ENCODE assay signal across 22 cellular contexts in genomic region chr4:85587952-85588351, GRCh38.
A peak's percentile ranks its signal among the peaks of the same experiment; 100 is the strongest.
DNase-seq lines count a peak whose midpoint lies in the region; ATAC-seq, FAIRE-seq and TF ChIP-seq lines count a peak whose summit lies in the region.
"Had no signal": no experiment of that assay in that cellular context is flagged by ENCODE, and none has a peak within 500 bp of the region (broad histone marks: within the 10 kb centered on the region; RNA-seq: fewer than 3 reads in every experiment).

No MANE protein-coding gene starts in this region.

- no peaks in the 10 kb centered on the region for H3K9me3 ChIP-seq in BLaER1
- H3K9me3 ChIP-seq in SU-DHL-6 (ENCODE audit: insufficient read depth, low read length), result peaks cover 6% of the 10 kb centered on the region; the same call in 1 of the 2 replicates
- no peaks in the 10 kb centered on the region for H3K9me3 ChIP-seq in H1 (ENCODE audit: insufficient read depth in 2 of 2, low read depth in 1 of 2, low read length in 1 of 2)
- no peaks in the 10 kb centered on the region for H3K9me3 ChIP-seq in mesenchymal stem cell (ENCODE audit: control insufficient read depth, low read length)
- no peaks in the 10 kb centered on the region for H3K9me3 ChIP-seq in CD8-positive, alpha-beta memory T cell (ENCODE audit: low read length)

- H3K18ac ChIP-seq in H1 (ENCODE audit: extremely low read depth, low read length) (no peak overlapping the region), mesenchymal stem cell (ENCODE audit: low read depth in 1 of 2, low read length in 2 of 2) (no peak overlapping the region)

- no peaks in the 10 kb centered on the region for H3K4me1 Mint-ChIP-seq in CD8-positive, alpha-beta memory T cell
- H3K4me1 Mint-ChIP-seq: CD14-positive monocyte had no signal

- H2BK5ac ChIP-seq in H1 (ENCODE audit: low read depth, low read length), result no peak overlapping the region
- no peak overlapping the region for H2BK5ac ChIP-seq in mesenchymal stem cell (ENCODE audit: low read depth, low read length, poor library complexity, severe bottlenecking)

- H3K4me3 ChIP-seq in BLaER1 (no peak overlapping the region), SU-DHL-6 (ENCODE audit: insufficient read depth, low read length, poor library complexity, severe bottlenecking) (no peak overlapping the region), H1 (ENCODE audit: extremely low read depth in 1 of 4, insufficient read depth in 2 of 4, low read depth in 3 of 4, low read length in 4 of 4) (no peak overlapping the region), mesenchymal stem cell (ENCODE audit: insufficient read depth in 1 of 2, low read depth in 1 of 2, low read length in 2 of 2) (no peak overlapping the region)
- H3K4me3 ChIP-seq in CD8-positive, alpha-beta memory T cell (ENCODE audit: low read length), result no peak overlapping the region
- H3K4me3 ChIP-seq: GM12878 had no signal

- H3K27me3 ChIP-seq in BLaER1, result no peaks in the 10 kb centered on the region
- H3K27me3 ChIP-seq in SU-DHL-6 (ENCODE audit: low read length), result no peaks in the 10 kb centered on the region
- H3K27me3 ChIP-seq in H1 (replicated peaks in 1 of 4; ENCODE audit: control insufficient read depth in 3 of 4, extremely low read depth in 1 of 4, insufficient read depth in 3 of 4, low read length in 3 of 4), result no peaks in the 10 kb centered on the region
- no peaks in the 10 kb centered on the region for H3K27me3 ChIP-seq in mesenchymal stem cell (ENCODE audit: control insufficient read depth in 1 of 2, insufficient read depth in 1 of 2, low read length in 2 of 2)
- H3K27me3 ChIP-seq in CD8-positive, alpha-beta memory T cell (ENCODE audit: insufficient read depth, low read length, poor library complexity, severe bottlenecking), result no peaks in the 10 kb centered on the region

- H3K56ac ChIP-seq in H1 (replicated peaks; ENCODE audit: insufficient read length, low read depth, low read length), result no peak overlapping the region

- no peaks in the 10 kb centered on the region for H3K79me2 ChIP-seq in SU-DHL-6 (ENCODE audit: insufficient read depth, low read length)
- H3K79me2 ChIP-seq in H1 (ENCODE audit: control insufficient read depth in 1 of 2, insufficient read depth in 2 of 2, low read length in 2 of 2), result no peaks in the 10 kb centered on the region

- CTCF ChIA-PET in H1 (lab: Charles Lee; ENCODE audit: partially characterized antibody), result no interaction called here
- CTCF ChIA-PET in CD8-positive, alpha-beta memory T cell (lab: Charles Lee), result no interaction called here

- H3K4me3 Mint-ChIP-seq in CD8-positive, alpha-beta memory T cell, result no peak overlapping the region
- H3K4me3 Mint-ChIP-seq: CD14-positive monocyte had no signal

- no peaks in the 10 kb centered on the region for H3K23me2 ChIP-seq in H1 (ENCODE audit: low read depth, low read length)

- H3K9me2 ChIP-seq in SU-DHL-6 (replicated peaks; ENCODE audit: insufficient read depth, low read length), result no peaks in the 10 kb centered on the region

- no peak for TF ChIP-seq CTCF in SU-DHL-6 (IDR thresholded peaks at IDR 0.05; ENCODE audit: insufficient read depth, low read length, poor library complexity, severe bottlenecking)
- TF ChIP-seq CTCF in H1 (IDR thresholded peaks at IDR 0.05; ENCODE audit: control extremely low read depth in 1 of 3, insufficient read depth in 1 of 3, low read depth in 1 of 3, low read length in 3 of 3), result no peak

- FAIRE-seq in H1 (lab: Jason Lieb, UNC), result no peak
- FAIRE-seq: GM12878 had no signal

- H3K9ac ChIP-seq in BLaER1 (no peak overlapping the region), SU-DHL-6 (ENCODE audit: low read length) (no peak overlapping the region), H1 (replicated peaks in 1 of 4; ENCODE audit: extremely low read depth in 1 of 4, low read depth in 3 of 4, low read length in 3 of 4) (no peak overlapping the region), mesenchymal stem cell (ENCODE audit: low read length) (no peak overlapping the region)

- H3K4ac ChIP-seq in H1 (replicated peaks; ENCODE audit: insufficient read length, low read depth, low read length) (no peak overlapping the region), mesenchymal stem cell (ENCODE audit: low read depth in 1 of 2, low read length in 2 of 2) (no peak overlapping the region)

- H3K27ac ChIP-seq in BLaER1 (no peak overlapping the region), SU-DHL-6 (ENCODE audit: low read depth, low read length) (peak overlapping the region; percentile 26; the same call in 1 of the 2 replicates), H1 (ENCODE audit: low read depth, low read length) (no peak overlapping the region), mesenchymal stem cell (ENCODE audit: low read length, poor library complexity, severe bottlenecking) (no peak overlapping the region)
- H3K27ac ChIP-seq in CD8-positive, alpha-beta memory T cell (ENCODE audit: low read depth, low read length), result no peak overlapping the region

- H4K5ac ChIP-seq in H1 (ENCODE audit: insufficient read length, low read depth, low read length), result no peak overlapping the region

- no peak for ATAC-seq in HG03439 (IDR thresholded peaks at IDR 0.05; ENCODE audit: unreplicated experiment)
- ATAC-seq: GM12878 had no signal

- 94% methylated on average over 1 of the region's 1 CpG; no CpG with 5 or more reads in 1 of the 2 experiments for WGBS in H1 (ENCODE audit: extremely low coverage in 1 of 2, insufficient coverage in 1 of 2, insufficient read length in 1 of 2, insufficient replicate concordance in 2 of 2, low coverage in 1 of 2, low lambda C conversion rate in 2 of 2, missing lambda C conversion rate in 1 of 2), 2 experiments
- 100% methylated on average over 1 of the region's 1 CpG for WGBS in mesenchymal stem cell

- H3K79me1 ChIP-seq in H1 (ENCODE audit: low read depth, low read length), result no peaks in the 10 kb centered on the region
- no peaks in the 10 kb centered on the region for H3K79me1 ChIP-seq in mesenchymal stem cell (replicated peaks; ENCODE audit: low read length, poor library complexity, severe bottlenecking)

- H3K9me3 Mint-ChIP-seq in CD8-positive, alpha-beta memory T cell, result peaks cover 0 to 11% (median 3%) of the 10 kb centered on the region in 5 donors

- no peak overlapping the region for H2BK20ac ChIP-seq in H1 (ENCODE audit: low read length)

- POLR2A ChIA-PET in H1 (lab: Charles Lee; ENCODE audit: partially characterized antibody), result no interaction called here
- POLR2A ChIA-PET in CD8-positive, alpha-beta memory T cell (lab: Charles Lee), result no interaction called here

- H4K8ac ChIP-seq in H1 (ENCODE audit: extremely low read depth, insufficient read depth, low read length), result no peak overlapping the region
- H4K8ac ChIP-seq in mesenchymal stem cell (ENCODE audit: low read length), result peak overlapping the region; percentile 30

- no peak for TF ChIP-seq RAD21 in H1 (IDR thresholded peaks at IDR 0.05 in 1 of 2, conservative IDR thresholded peaks at IDR 0.05 in 1 of 2; ENCODE audit: low read depth in 2 of 2, low read length in 2 of 2)

- H3K23ac ChIP-seq in H1 (ENCODE audit: insufficient read length), result no peak overlapping the region
- no peak overlapping the region for H3K23ac ChIP-seq in mesenchymal stem cell (ENCODE audit: low read length in 2 of 2)

- no peak overlapping the region for H2AK5ac ChIP-seq in H1 (ENCODE audit: low read depth, low read length)
- no peak overlapping the region for H2AK5ac ChIP-seq in mesenchymal stem cell (ENCODE audit: low read length, severe bottlenecking)

- H3K14ac ChIP-seq in H1 (ENCODE audit: insufficient read length) (no peak overlapping the region), mesenchymal stem cell (ENCODE audit: low read length in 2 of 2) (no peak overlapping the region)

- TF ChIP-seq POLR2A in H1 (IDR thresholded peaks at IDR 0.05; ENCODE audit: control extremely low read depth in 1 of 2, low read depth in 2 of 2, low read length in 2 of 2), result no peak

- H2BK15ac ChIP-seq in H1 (ENCODE audit: low read length) (no peak overlapping the region), mesenchymal stem cell (ENCODE audit: low read depth, poor library complexity, severe bottlenecking) (no peak overlapping the region)

- no peaks in the 10 kb centered on the region for H3K36me3 ChIP-seq in BLaER1
- peaks cover 1% of the 10 kb centered on the region for H3K36me3 ChIP-seq in SU-DHL-6 (ENCODE audit: low read length)
- no peaks in the 10 kb centered on the region; a peak in 1 of 8 replicates for H3K36me3 ChIP-seq in H1 (ENCODE audit: control insufficient read depth in 2 of 4, insufficient read depth in 4 of 4, low read length in 3 of 4)
- peaks cover 0 to 9% of the 10 kb centered on the region in 2 experiments for H3K36me3 ChIP-seq in mesenchymal stem cell (ENCODE audit: control insufficient read depth in 1 of 2, insufficient read depth in 2 of 2, low read depth in 1 of 2, low read length in 2 of 2)
- H3K36me3 ChIP-seq in CD8-positive, alpha-beta memory T cell (ENCODE audit: insufficient read depth, low read length), result no peaks in the 10 kb centered on the region

- H3K27me3 Mint-ChIP-seq in CD8-positive, alpha-beta memory T cell, result no peaks in the 10 kb centered on the region

- peaks cover 8% of the 10 kb centered on the region for H3K4me1 ChIP-seq in BLaER1
- H3K4me1 ChIP-seq in H1 (replicated peaks in 1 of 4; ENCODE audit: control insufficient read depth in 3 of 4, insufficient read depth in 4 of 4, low read length in 3 of 4), result peaks cover 0 to 3% (median 0%) of the 10 kb centered on the region in 4 experiments; a peak in 1 of 7 replicates
- no peaks in the 10 kb centered on the region for H3K4me1 ChIP-seq in mesenchymal stem cell (ENCODE audit: control insufficient read depth, insufficient read depth, low read depth, low read length)
- no peaks in the 10 kb centered on the region for H3K4me1 ChIP-seq in CD8-positive, alpha-beta memory T cell (ENCODE audit: insufficient read depth, low read length)

- H3K27ac Mint-ChIP-seq in CD8-positive, alpha-beta memory T cell, result no peak overlapping the region

- H3K4me2 ChIP-seq in BLaER1 (peak overlapping the region; percentile 42; the same call in 1 of the 2 replicates), SU-DHL-6 (ENCODE audit: low read depth, low read length, poor library complexity, severe bottlenecking) (no peak overlapping the region), H1 (ENCODE audit: insufficient read depth in 1 of 2, low read depth in 2 of 2, low read length in 2 of 2) (no peak overlapping the region), mesenchymal stem cell (ENCODE audit: low read length, poor library complexity, severe bottlenecking) (no peak overlapping the region)

- H3F3A ChIP-seq in SU-DHL-6 (ENCODE audit: insufficient read depth), result peaks cover 4% of the 10 kb centered on the region; the same call in 1 of the 2 replicates

- H2BK120ac ChIP-seq in H1 (replicated peaks; ENCODE audit: low read depth, low read length) (no peak overlapping the region), mesenchymal stem cell (ENCODE audit: low read depth, low read length) (no peak overlapping the region)

- no peak for DNase-seq in H1 (ENCODE audit: low read depth in 1 of 2, low spot score in 2 of 2)
- DNase-seq in mesenchymal stem cell, result no peak
- no peak for DNase-seq in activated naive CD4-positive, alpha-beta T cell treated with Interleukin-2 at 50 U/mL for 16 hours
- DNase-seq in GM19240 (ENCODE audit: insufficient read length, low spot score), result no peak
- no peak for DNase-seq in CD8-positive, alpha-beta memory T cell
- DNase-seq: 8988T, AML-193, COR-L47, DMS79, GOT3, IMR-90, NCI-H1694, NCI-H2081 treated with DMSO at 0.1 percent for 48 hours, NCI-H446 treated with DMSO at 0.1 percent for 48 hours, NCI-H526 treated with DMSO at 0.1 percent for 48 hours, Right ventricle myocardium superior, SW 1271 had no signal

- H3K36me3 Mint-ChIP-seq in CD8-positive, alpha-beta memory T cell, result no peaks in the 10 kb centered on the region

- TF ChIP-seq EP300 in H1 (IDR thresholded peaks at IDR 0.05; ENCODE audit: borderline replicate concordance in 1 of 2, low read depth in 2 of 2, low read length in 2 of 2), result no peak

- H4K91ac ChIP-seq in H1 (replicated peaks; ENCODE audit: insufficient read length, low read length) (no peak overlapping the region), mesenchymal stem cell (ENCODE audit: low read length) (no peak overlapping the region)

- H4K20me1 ChIP-seq in BLaER1 (no peaks in the 10 kb centered on the region), SU-DHL-6 (ENCODE audit: low read depth, low read length) (no peaks in the 10 kb centered on the region), H1 (replicated peaks in 1 of 2; ENCODE audit: control insufficient read depth in 1 of 2, insufficient read depth in 2 of 2, low read length in 2 of 2) (no peaks in the 10 kb centered on the region)

- H2BK12ac ChIP-seq in H1 (ENCODE audit: low read depth, low read length), result no peak overlapping the region
- H2BK12ac ChIP-seq in mesenchymal stem cell (ENCODE audit: low read length in 2 of 2), result no peak overlapping the region

- no peak overlapping the region for H2AFZ ChIP-seq in SU-DHL-6 (ENCODE audit: low read depth, low read length, severe bottlenecking)
- 0 out of 2 replicates have a peak overlapping the region, but pooled peaks have one; percentile 43 for H2AFZ ChIP-seq in H1 (ENCODE audit: low read length)
- no peak overlapping the region for H2AFZ ChIP-seq in mesenchymal stem cell (ENCODE audit: low read depth, low read length)
